13 cellular contexts compared by ENCODE assay signal in genomic region chr3:112557980-112558379, GRCh38. TPM values are rescaled to one million over a fixed set of nuclear protein-coding genes. Genes with fewer than 3 reads are reported as not detected.
"Had no signal": no experiment of that assay in that cellular context is flagged by ENCODE, and none has a peak within 500 bp of the region (broad histone marks: within the 10 kb centered on the region; RNA-seq: fewer than 3 reads in every experiment).

No MANE protein-coding gene starts in this region.

- H3K27me3 ChIP-seq: pancreas had no signal

- H3K36me3 ChIP-seq: pancreas had no signal

- H3K9me3 ChIP-seq: pancreas had no signal

- H3K27ac ChIP-seq: pancreas, WERI-Rb-1 had no signal

- H3K4me3 ChIP-seq: pancreas had no signal

- DNase-seq: activated CD4-positive, alpha-beta T cell treated with anti-CD3 and anti-CD28 coated beads for 4 hours; activated CD8-positive, alpha-beta T cell treated with anti-CD3 and anti-CD28 coated beads, Interleukin-2, amount 10 ng/mL, durations not matched to agents 7 days and 5 days; amygdala; erythroblast; hippocampal formation; pancreas; stimulated activated CD4-positive, alpha-beta T cell treated with anti-CD3 and anti-CD28 coated beads, Interleukin-2, amount 100 ng/mL, for 48 hours; stimulated activated naive CD4-positive, alpha-beta T cell treated with Interleukin-2 at 50 U/mL for 16 hours; T-helper 9 cell; trophoblast cell; WERI-Rb-1 had no signal

- FAIRE-seq: pancreas had no signal

- ATAC-seq: activated CD8-positive, alpha-beta T cell treated with anti-CD3 and anti-CD28 coated beads, Interleukin-2, amount 10 ng/mL, durations not matched to agents 7 days and 5 days; activated naive CD4-positive, alpha-beta T cell treated with anti-CD3 and anti-CD28 coated beads, Interleukin-2, amount 50 U/mL, for 72 hours; activated T-helper 17 cell treated with anti-CD3 and anti-CD28 coated beads, Interleukin-2, amount 50 U/mL, for 72 hours; pancreas had no signal

RNA-seq across cellular contexts. Expression of gene BTLA, which starts 58.7 kb away (rescaled TPM):
- polyA plus RNA-seq: pancreas had no signal
